ENCODE assay signal across 1 cellular context in the genomic region with DNA sequence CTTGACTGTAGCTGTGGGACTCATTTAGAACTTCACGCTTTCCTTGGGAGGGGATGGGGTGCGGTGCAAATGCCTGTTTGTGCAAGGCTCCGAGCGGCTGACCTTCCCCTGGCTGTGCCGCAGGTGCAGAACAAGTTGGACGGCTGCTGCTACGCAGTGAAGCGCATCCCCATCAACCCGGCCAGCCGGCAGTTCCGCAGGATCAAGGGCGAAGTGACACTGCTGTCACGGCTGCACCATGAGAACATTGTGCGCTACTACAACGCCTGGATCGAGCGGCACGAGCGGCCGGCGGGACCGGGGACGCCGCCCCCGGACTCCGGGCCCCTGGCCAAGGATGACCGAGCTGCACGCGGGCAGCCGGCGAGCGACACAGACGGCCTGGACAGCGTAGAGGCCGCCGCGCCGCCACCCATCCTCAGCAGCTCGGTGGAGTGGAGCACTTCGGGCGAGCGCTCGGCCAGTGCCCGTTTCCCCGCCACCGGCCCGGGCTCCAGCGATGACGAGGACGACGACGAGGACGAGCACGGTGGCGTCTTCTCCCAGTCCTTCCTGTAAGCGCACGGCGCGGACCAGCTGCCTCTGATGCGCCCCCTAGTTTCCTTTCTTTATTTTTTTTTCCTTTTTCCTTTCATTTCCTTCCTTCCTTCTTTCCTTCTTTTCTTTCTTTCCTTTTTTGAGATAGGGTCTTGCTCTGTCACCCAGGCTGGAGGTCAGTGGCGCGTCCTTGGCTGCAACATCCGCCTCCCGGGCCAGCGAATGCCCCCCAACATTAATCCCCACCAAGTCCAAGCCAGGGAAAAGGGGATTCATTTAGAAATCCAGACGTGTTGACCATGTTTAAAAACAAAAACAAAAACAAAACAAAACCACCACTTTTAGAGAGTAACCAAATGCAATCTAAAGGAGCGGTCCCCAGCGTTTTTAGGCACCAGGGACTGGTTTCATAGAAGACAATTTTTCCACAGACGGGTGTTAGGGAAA.
TF ChIP-seq lines count a peak whose summit lies in the region.

No MANE protein-coding gene starts in this region.

TF ChIP-seq in K562, 482 proteins besides CTCF, POLR2A, EP300 and RAD21 (continued from another document):
- TF ChIP-seq TCFL5 (CRISPR knock-in tag; conservative IDR thresholded peaks at IDR 0.05) (no peak), GABPA (tag; conservative IDR thresholded peaks at IDR 0.05; ENCODE audit: low read depth) (no peak), ZNF224 (CRISPR knock-in tag; IDR thresholded peaks at IDR 0.05) (no peak), ARID1B (IDR thresholded peaks at IDR 0.05) (no peak)
- TF ChIP-seq, protein P1, sequence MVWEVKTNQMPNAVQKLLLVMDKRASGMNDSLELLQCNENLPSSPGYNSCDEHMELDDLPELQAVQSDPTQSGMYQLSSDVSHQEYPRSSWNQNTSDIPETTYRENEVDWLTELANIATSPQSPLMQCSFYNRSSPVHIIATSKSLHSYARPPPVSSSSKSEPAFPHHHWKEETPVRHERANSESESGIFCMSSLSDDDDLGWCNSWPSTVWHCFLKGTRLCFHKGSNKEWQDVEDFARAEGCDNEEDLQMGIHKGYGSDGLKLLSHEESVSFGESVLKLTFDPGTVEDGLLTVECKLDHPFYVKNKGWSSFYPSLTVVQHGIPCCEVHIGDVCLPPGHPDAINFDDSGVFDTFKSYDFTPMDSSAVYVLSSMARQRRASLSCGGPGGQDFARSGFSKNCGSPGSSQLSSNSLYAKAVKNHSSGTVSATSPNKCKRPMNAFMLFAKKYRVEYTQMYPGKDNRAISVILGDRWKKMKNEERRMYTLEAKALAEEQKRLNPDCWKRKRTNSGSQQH (CRISPR knock-in tag; IDR thresholded peaks at IDR 0.05), result no peak
TF ChIP-seq in K562: peak in this region for 1.
